10 cellular contexts compared by ENCODE assay signal in genomic region chr12:1915082-1915968, GRCh38. TPM values are rescaled to one million over a fixed set of nuclear protein-coding genes. Genes with fewer than 3 reads are reported as not detected.
DNase-seq lines count a peak whose midpoint lies in the region; ATAC-seq and TF ChIP-seq lines count a peak whose summit lies in the region.
"Had no signal": no experiment of that assay in that cellular context is flagged by ENCODE, and none has a peak within 500 bp of the region (broad histone marks: within the 10 kb centered on the region; RNA-seq: fewer than 3 reads in every experiment).

No MANE protein-coding gene starts in this region.

- H3K4me1 ChIP-seq in right lobe of liver (no peaks in the 10 kb centered on the region), aorta (ENCODE audit: control insufficient read depth in 1 of 2, insufficient read depth in 2 of 2, low read length in 2 of 2) (no peaks in the 10 kb centered on the region), transverse colon (peaks cover 0 to 5% (median 2%) of the 10 kb centered on the region in 4 donors)
- H3K4me1 ChIP-seq: Caco-2, pancreas had no signal

- H3K36me3 ChIP-seq in right lobe of liver (no peaks in the 10 kb centered on the region), aorta (ENCODE audit: control insufficient read depth in 1 of 2, insufficient read depth in 2 of 2, low read length in 1 of 2) (no peaks in the 10 kb centered on the region), transverse colon (no peaks in the 10 kb centered on the region)
- H3K36me3 ChIP-seq: pancreas had no signal

- in situ Hi-C loops in transverse colon (cut with MboI; ENCODE audit: low pct_ligation_motif_present in 1 of 4, low pct_unique_long_range_greater_than_20kb in 1 of 4, low sequenced_read_pairs in 3 of 4): no loop called here

- intact Hi-C loops in right lobe of liver (cut with DNase I): loop anchor here in 1 of 2 donors (10.0 kb wide), 1 partner anchor 91 kb away; the partner anchor contains the start of gene LRTM2
- intact Hi-C loops in aorta (cut with DNase I): no loop called here
- intact Hi-C loops in transverse colon (cut with DNase I; ENCODE audit: low total_unique reads): loop anchor here (5.0 kb wide), 1 partner anchor 108 kb away; no protein-coding TSS in a partner anchor

- TF ChIP-seq CTCF in right lobe of liver (IDR thresholded peaks at IDR 0.05) (no peak), transverse colon (IDR thresholded peaks at IDR 0.05) (no peak)

- TF ChIP-seq EP300 in transverse colon (IDR thresholded peaks at IDR 0.05; ENCODE audit: low read depth): no peak

- TF ChIP-seq POLR2A in right lobe of liver (IDR thresholded peaks at IDR 0.05) (no peak), transverse colon (IDR thresholded peaks at IDR 0.05) (no peak)

- H3K9me3 ChIP-seq in right lobe of liver (no peaks in the 10 kb centered on the region), aorta (ENCODE audit: control insufficient read depth, low read length) (no peaks in the 10 kb centered on the region), transverse colon (no peaks in the 10 kb centered on the region)
- H3K9me3 ChIP-seq: Caco-2, pancreas had no signal

- H3K27ac ChIP-seq in right lobe of liver (no peak overlapping the region), aorta (ENCODE audit: low read depth in 1 of 2, low read length in 2 of 2) (no peak overlapping the region), transverse colon (no peak overlapping the region)
- H3K27ac ChIP-seq: pancreas had no signal

- H3K27me3 ChIP-seq in right lobe of liver (no peaks in the 10 kb centered on the region), aorta (ENCODE audit: control insufficient read depth in 1 of 2, insufficient read depth in 2 of 2, low read length in 1 of 2) (no peaks in the 10 kb centered on the region), transverse colon (no peaks in the 10 kb centered on the region)
- H3K27me3 ChIP-seq: pancreas had no signal

- WGBS in right lobe of liver (ENCODE audit: insufficient coverage, low coverage, low lambda C conversion rate, missing lambda C conversion rate): 85% methylated on average over 8 of the region's 18 CpGs
- WGBS in aorta, 2 donors: 95 to 96% methylated on average over 18 of the region's 18 CpGs
- WGBS in transverse colon (ENCODE audit: low coverage in 1 of 2), 2 donors: 86 to 100% methylated on average over 2 to 16 of the region's 18 CpGs

- ATAC-seq in right lobe of liver (no peak), aorta (ENCODE audit: low FRiP score) (peak; percentile 10), HG02981 (IDR thresholded peaks at IDR 0.05; ENCODE audit: unreplicated experiment) (no peak)

- no peak overlapping the region for H3K4me3 ChIP-seq in right lobe of liver
- no peak overlapping the region for H3K4me3 ChIP-seq in aorta (ENCODE audit: low read length in 2 of 2)
- H3K4me3 ChIP-seq in transverse colon: no peak overlapping the region
- H3K4me3 ChIP-seq: pancreas had no signal

- peak; percentile 30 for DNase-seq in stimulated activated CD4-positive, alpha-beta T cell treated with anti-CD3 and anti-CD28 coated beads, Interleukin-15, amount 100 ng/mL, for 24 hours
- no peak for DNase-seq in stimulated activated CD4-positive, alpha-beta T cell treated with anti-CD3 and anti-CD28 coated beads, Interleukin-12 subunit alpha, Interleukin-12 subunit beta, amount 100 ng/mL, for 4 hours
- DNase-seq in activated T-cell treated with anti-CD3 and anti-CD28 coated beads for 48 hours (ENCODE audit: low read depth) (peak; percentile 13), right lobe of liver (peak in 2 of 3 donors; percentile 10 to 36), aorta (peak; percentile 30 to 59), OCI-M2 (lab: John Stamatoyannopoulos, UW; ENCODE audit: unreplicated experiment) (no peak), transverse colon (no peak)

RNA-seq across cellular contexts. Expression of gene CACNA2D4, which starts 3.1 kb away (rescaled TPM):
- total RNA-seq in right lobe of liver (1 to 10 TPM in 3 of 6 experiments, under 1 TPM in 3; 0.87 to 1.9 (median 0.96) TPM), aorta (1 to 10 TPM; 6.2 to 9.7 TPM), transverse colon (10 to 100 TPM in 1 of 4 donors, 1 to 10 TPM in 2, not detected in 1; 6.5 to 22.8 (median 7.2) TPM)
- 1 to 10 TPM in 1 of 2 donors, under 1 TPM in 1; 0.88 to 3.0 TPM for polyA plus RNA-seq in aorta

Comparison
In these comparisons a context has a peak if more than half of its experiments do, and no peak if none do; other contexts are left out.
1. DNase-seq: peak in stimulated activated CD4-positive, alpha-beta T cell treated with anti-CD3 and anti-CD28 coated beads, Interleukin-15, amount 100 ng/mL, for 24 hours (single experiment), activated T-cell treated with anti-CD3 and anti-CD28 coated beads for 48 hours (single experiment), right lobe of liver (2 of 3) and aorta (2 of 2); none in stimulated activated CD4-positive, alpha-beta T cell treated with anti-CD3 and anti-CD28 coated beads, Interleukin-12 subunit alpha, Interleukin-12 subunit beta, amount 100 ng/mL, for 4 hours (single experiment), OCI-M2 (single experiment) and transverse colon (single experiment).